Comparison of ENCODE assay signal across 22 cellular contexts in the genomic region with DNA sequence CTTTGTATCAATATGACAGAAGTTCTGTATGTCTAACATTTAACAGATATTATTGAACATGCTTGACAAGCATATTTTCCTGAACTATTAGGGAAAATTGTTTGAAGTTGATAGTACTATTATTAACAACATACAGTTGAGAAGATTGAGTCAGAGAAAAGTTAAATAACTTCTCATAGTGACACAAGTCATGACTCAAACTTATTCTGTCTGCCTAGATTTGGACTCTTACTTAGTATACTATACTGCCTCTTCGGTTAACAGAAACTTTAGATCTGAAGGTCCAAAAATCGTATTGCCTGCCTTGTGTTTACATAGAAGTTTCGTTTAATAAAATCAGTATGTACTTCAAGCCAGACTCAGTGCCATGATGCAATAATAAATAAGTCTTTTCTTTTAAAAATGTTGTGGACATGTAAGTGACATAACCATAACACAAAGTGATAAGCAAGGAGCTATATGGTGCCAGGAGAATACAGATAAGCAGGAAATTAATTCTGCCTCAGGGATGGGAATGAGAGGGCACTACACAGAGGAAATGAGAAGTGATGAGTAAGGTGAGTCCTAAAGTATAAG. TPM values are rescaled to one million over a fixed set of nuclear protein-coding genes. Genes with fewer than 3 reads are reported as not detected.
"Had no signal": no experiment of that assay in that cellular context is flagged by ENCODE, and none has a peak within 500 bp of the region (broad histone marks: within the 10 kb centered on the region; RNA-seq: fewer than 3 reads in every experiment).

No MANE protein-coding gene starts in this region.

- H3K9me3 Mint-ChIP-seq: activated CD8-positive, alpha-beta T cell treated with anti-CD3 and anti-CD28 coated beads for 36 hours; activated naive CD4-positive, alpha-beta T cell treated with anti-CD3 and anti-CD28 coated beads, Interleukin-2, amount 50 U/mL, for 24 hours; activated T-helper 1 cell treated with anti-CD3 and anti-CD28 coated beads, Interleukin-12 subunit alpha, Interleukin-12 subunit beta, Interleukin-2, Interleukin-4 antibody, amounts not matched to agents 30 ng/mL and 10 ng/mL and 1 ng/mL, durations not matched to agents 14 hours and 24 hours and 36 hours had no signal

- H3K9me3 ChIP-seq: breast epithelium had no signal

- H3K27ac ChIP-seq: breast epithelium, KMS-11, WERI-Rb-1 had no signal

- DNase-seq: activated CD4-positive, alpha-beta T cell treated with anti-CD3 and anti-CD28 coated beads for 4 hours; activated CD8-positive, alpha-beta memory T cell treated with anti-CD3 and anti-CD28 coated beads, Interleukin-2, amount 50 U/mL, for 4 hours; activated CD8-positive, alpha-beta T cell treated with anti-CD3 and anti-CD28 coated beads for 36 hours; activated effector memory CD4-positive, alpha-beta T cell treated with Interleukin-2 at 50 U/mL for 16 hours; activated naive CD4-positive, alpha-beta T cell; aorta; central memory CD4-positive, alpha-beta T cell; NCI-H1092; NCI-H1417; NCI-H2029; NCI-H446; NCI-H524; SIG-M5; T-helper 1 cell; WERI-Rb-1 had no signal

- H3K36me3 Mint-ChIP-seq: activated naive CD4-positive, alpha-beta T cell treated with anti-CD3 and anti-CD28 coated beads, Interleukin-2, amount 50 U/mL, for 24 hours had no signal

- H3K27ac Mint-ChIP-seq: activated CD8-positive, alpha-beta T cell treated with anti-CD3 and anti-CD28 coated beads for 36 hours; activated naive CD4-positive, alpha-beta T cell treated with anti-CD3 and anti-CD28 coated beads, Interleukin-2, amount 50 U/mL, for 24 hours; activated T-helper 1 cell treated with anti-CD3 and anti-CD28 coated beads, Interleukin-12 subunit alpha, Interleukin-12 subunit beta, Interleukin-2, Interleukin-4 antibody, amounts not matched to agents 30 ng/mL and 10 ng/mL and 1 ng/mL, durations not matched to agents 14 hours and 24 hours and 36 hours had no signal

- H3K36me3 ChIP-seq: breast epithelium, WERI-Rb-1 had no signal

- ATAC-seq: activated CD4-positive, CD25-positive, alpha-beta regulatory T cell treated with anti-CD3 and anti-CD28 coated beads, Interleukin-2, amount 50 U/mL, for 24 hours; activated CD8-positive, alpha-beta T cell treated with anti-CD3 and anti-CD28 coated beads for 36 hours had no signal

- H3K4me3 ChIP-seq: breast epithelium had no signal

- H3K9ac ChIP-seq: KMS-11 had no signal

- H3K4me3 Mint-ChIP-seq: activated CD8-positive, alpha-beta T cell treated with anti-CD3 and anti-CD28 coated beads for 36 hours; activated naive CD4-positive, alpha-beta T cell treated with anti-CD3 and anti-CD28 coated beads, Interleukin-2, amount 50 U/mL, for 24 hours; activated T-helper 1 cell treated with anti-CD3 and anti-CD28 coated beads, Interleukin-12 subunit alpha, Interleukin-12 subunit beta, Interleukin-2, Interleukin-4 antibody, amounts not matched to agents 30 ng/mL and 10 ng/mL and 1 ng/mL, durations not matched to agents 14 hours and 24 hours and 36 hours had no signal

- H3K4me1 Mint-ChIP-seq: activated naive CD4-positive, alpha-beta T cell treated with anti-CD3 and anti-CD28 coated beads, Interleukin-2, amount 50 U/mL, for 24 hours had no signal

- H3K4me2 ChIP-seq: KMS-11 had no signal

- H3K27me3 ChIP-seq: breast epithelium had no signal

- H3K4me1 ChIP-seq: breast epithelium had no signal

RNA-seq across cellular contexts. Expression of a gene that starts 48.0 kb away (rescaled TPM):
- total RNA-seq: activated CD8-positive, alpha-beta T cell treated with anti-CD3 and anti-CD28 coated beads for 36 hours; activated T-helper 1 cell treated with anti-CD3 and anti-CD28 coated beads, Interleukin-12 subunit alpha, Interleukin-12 subunit beta, Interleukin-2, Interleukin-4 antibody, amounts not matched to agents 30 ng/mL and 10 ng/mL and 1 ng/mL, durations not matched to agents 14 hours and 24 hours and 36 hours; breast epithelium; chondrocyte; MCF 10A had no signal
